In genomic region chrX:70132244-70132643, GRCh38 we compare ENCODE assay signal across 12 cellular contexts. TPM values are rescaled to one million over a fixed set of nuclear protein-coding genes. Genes with fewer than 3 reads are reported as not detected.
DNase-seq lines count a peak whose midpoint lies in the region; ATAC-seq and TF ChIP-seq lines count a peak whose summit lies in the region.
"Had no signal": no experiment of that assay in that cellular context is flagged by ENCODE, and none has a peak within 500 bp of the region (broad histone marks: within the 10 kb centered on the region; RNA-seq: fewer than 3 reads in every experiment).

No MANE protein-coding gene starts in this region.

- no peak overlapping the region for H3K27ac ChIP-seq in CD4-positive, alpha-beta memory T cell (ENCODE audit: low read depth, low read length)
- peak overlapping the region; percentile 94; the same call in 1 of the 2 replicates for H3K27ac ChIP-seq in HCT116 (ENCODE audit: low read depth, low read length)
- no peak overlapping the region for H3K27ac ChIP-seq in SJCRH30
- H3K27ac ChIP-seq in foreskin keratinocyte = no peak overlapping the region

- RAD21 ChIA-PET in HCT116 (lab: Charles Lee; ENCODE audit: low non-redundant PET in 1 of 2, low total read pairs in 2 of 2, uncharacterized antibody in 2 of 2, unreplicated experiment in 2 of 2) = no interaction called here

- H3K4me1 Mint-ChIP-seq in CD4-positive, alpha-beta memory T cell = peaks cover 16 to 35% (median 22%) of the 10 kb centered on the region in 4 donors

- no peak; a peak in 1 of 6 replicates for TF ChIP-seq CTCF in HCT116 (IDR thresholded peaks at IDR 0.05 in 2 of 3, conservative IDR thresholded peaks at IDR 0.05 in 1 of 3; ENCODE audit: borderline replicate concordance in 1 of 3, insufficient read depth in 1 of 3, low read depth in 2 of 3, low read length in 2 of 3)
- TF ChIP-seq CTCF in foreskin keratinocyte (conservative IDR thresholded peaks at IDR 0.05) = peak; percentile 44

- ATAC-seq in HCT116 (no peak), foreskin keratinocyte (no peak), HG02678 (IDR thresholded peaks at IDR 0.05; ENCODE audit: unreplicated experiment) (no peak)

- POLR2A ChIA-PET in CD4-positive, alpha-beta memory T cell (lab: Charles Lee; ENCODE audit: partially characterized antibody) = interaction anchor here (1.9 to 2.6 kb wide), 2 partner anchors 302 to 624 kb away, joined by 8 to 16 read pairs; no protein-coding TSS in a partner anchor
- POLR2A ChIA-PET in HCT116 (lab: Charles Lee) = interaction anchor here (1.5 kb wide), 1 partner anchor 34 kb away, joined by 3 read pairs; no protein-coding TSS in a partner anchor

- peak overlapping the region; percentile 5 to 79 (median 39) for H3K27ac Mint-ChIP-seq in CD4-positive, alpha-beta memory T cell

- peaks cover 3% of the 10 kb centered on the region for H3K36me3 ChIP-seq in CD4-positive, alpha-beta memory T cell (ENCODE audit: insufficient read depth, low read length)
- H3K36me3 ChIP-seq in HCT116 (ENCODE audit: control insufficient read depth in 1 of 2, insufficient read depth in 2 of 2, low read length in 2 of 2) (peaks cover 2 to 17% of the 10 kb centered on the region in 2 experiments; a peak in 1 of 4 replicates), SJCRH30 (peaks cover 11% of the 10 kb centered on the region; the same call in 1 of the 2 replicates)

- peak overlapping the region; percentile 84 for H3K4me2 ChIP-seq in HCT116 (ENCODE audit: low read length)

- no peak for TF ChIP-seq POLR2A in HCT116 (IDR thresholded peaks at IDR 0.05; ENCODE audit: borderline replicate concordance, extremely low read depth, insufficient read depth, insufficient read length)

- BruUV-seq in HCT116 (replicated peaks; lab: Mats Ljungman, UMichigan) = no TSS peak

- intact Hi-C loops in CD4-positive, alpha-beta memory T cell (cut with micrococcal nuclease) = loop anchor here (1.0 to 10.0 kb wide), 4 partner anchors 320 to 1627 kb away; partner anchors contain the start of gene PJA1
- intact Hi-C loops in HCT116 (cut with micrococcal nuclease) = loop anchor here (2.0 to 5.0 kb wide), 2 partner anchors 131 to 160 kb away; partner anchors contain the start of gene KIF4A

- no peaks in the 10 kb centered on the region for H3K9me3 ChIP-seq in CD4-positive, alpha-beta memory T cell (ENCODE audit: control insufficient read depth in 1 of 2, low read length in 2 of 2)
- H3K9me3 ChIP-seq in HCT116 (ENCODE audit: control insufficient read depth in 1 of 2, insufficient read depth in 1 of 2, low read depth in 1 of 2, low read length in 2 of 2) (no peaks in the 10 kb centered on the region), SJCRH30 (replicated peaks) (no peaks in the 10 kb centered on the region)

- peaks cover 0 to 25% of the 10 kb centered on the region in 2 donors for H3K36me3 Mint-ChIP-seq in CD4-positive, alpha-beta memory T cell
- H3K36me3 Mint-ChIP-seq: naive B cell had no signal

- H3K4me3 ChIP-seq in CD4-positive, alpha-beta memory T cell (ENCODE audit: low read length in 2 of 2) = no peak overlapping the region
- peak overlapping the region; percentile 85 to 93; a peak in 2 of 4 replicates for H3K4me3 ChIP-seq in HCT116 (replicated peaks in 1 of 2; ENCODE audit: low read depth in 1 of 2, low read length in 2 of 2)
- peak overlapping the region; percentile 75 for H3K4me3 ChIP-seq in SJCRH30

- peaks cover 27% of the 10 kb centered on the region for H3K79me2 ChIP-seq in HCT116 (ENCODE audit: insufficient read depth, low read length)

- H2AFZ ChIP-seq in HCT116 (ENCODE audit: low read depth, low read length, poor library complexity, severe bottlenecking) = peak overlapping the region; percentile 78

- TF ChIP-seq RAD21 in HCT116 (IDR thresholded peaks at IDR 0.05; ENCODE audit: low read depth) = peak; percentile 40; the same call in 1 of the 2 replicates

- no peaks in the 10 kb centered on the region for H3K27me3 Mint-ChIP-seq in CD4-positive, alpha-beta memory T cell
- H3K27me3 Mint-ChIP-seq: naive B cell had no signal

- peak overlapping the region in 7 of 8 donors; percentile 6 to 53 (median 35) for H3K4me3 Mint-ChIP-seq in CD4-positive, alpha-beta memory T cell

- H3K9ac ChIP-seq in HCT116 (ENCODE audit: low read length) = no peak overlapping the region

- no peaks in the 10 kb centered on the region for H3K9me3 Mint-ChIP-seq in CD4-positive, alpha-beta memory T cell

- CTCF ChIA-PET in CD4-positive, alpha-beta memory T cell (lab: Charles Lee; ENCODE audit: partially characterized antibody) = interaction anchor here (1.6 to 2.2 kb wide), 3 partner anchors 10 to 303 kb away, joined by 5 to 9 read pairs (median 7); no protein-coding TSS in a partner anchor
- CTCF ChIA-PET in HCT116 (lab: Charles Lee) = interaction anchor here (1.2 to 2.1 kb wide), 6 partner anchors 16 to 708 kb away, joined by 4 to 20 read pairs (median 9); partner anchors contain the start of genes KIF4A, P2RY4 and PDZD11

- H3K27me3 ChIP-seq in CD4-positive, alpha-beta memory T cell (ENCODE audit: insufficient read depth, low read length) = no peaks in the 10 kb centered on the region
- H3K27me3 ChIP-seq in HCT116 (ENCODE audit: insufficient read depth, low read length) (no peaks in the 10 kb centered on the region), SJCRH30 (no peaks in the 10 kb centered on the region), foreskin keratinocyte (no peaks in the 10 kb centered on the region)

- H3K9me2 ChIP-seq in HCT116 (ENCODE audit: insufficient read depth) = no peaks in the 10 kb centered on the region

- no peak for DNase-seq in CD4-positive, alpha-beta memory T cell
- no peak for DNase-seq in HCT116 (ENCODE audit: low read depth, low spot score)
- DNase-seq in SJCRH30 = no peak
- peak; percentile 2 to 14 for DNase-seq in foreskin keratinocyte
- no peak for DNase-seq in T1000 (lab: John Stamatoyannopoulos, UW)
- no peak for DNase-seq in UCSD-AML1 (lab: John Stamatoyannopoulos, UW; ENCODE audit: unreplicated experiment)
- no peak for DNase-seq in activated CD4-positive, alpha-beta T cell treated with anti-CD3 and anti-CD28 coated beads, Interleukin-2, amount 50 U/mL, for 4 hours
- DNase-seq: naive B cell had no signal

- no peaks in the 10 kb centered on the region for H4K20me1 ChIP-seq in HCT116 (ENCODE audit: insufficient read depth)

- H3K4me1 ChIP-seq in CD4-positive, alpha-beta memory T cell (ENCODE audit: insufficient read depth, low read length) = peaks cover 35% of the 10 kb centered on the region
- H3K4me1 ChIP-seq in HCT116 (ENCODE audit: control insufficient read depth in 1 of 2, insufficient read depth in 2 of 2, low read length in 2 of 2) (peaks cover 12 to 35% of the 10 kb centered on the region in 2 experiments; a peak in 3 of 4 replicates), SJCRH30 (peaks cover 5% of the 10 kb centered on the region; the same call in 1 of the 2 replicates), foreskin keratinocyte (peaks cover 7% of the 10 kb centered on the region)

TF ChIP-seq in HCT116, 20 proteins besides CTCF, POLR2A, EP300 and RAD21 (continues in another document):
- TF ChIP-seq FOSL1 (IDR thresholded peaks at IDR 0.05; ENCODE audit: low read depth) (no peak), SRF (IDR thresholded peaks at IDR 0.05; ENCODE audit: low read depth) (no peak), SP1 (IDR thresholded peaks at IDR 0.05; ENCODE audit: low read depth) (no peak), SIN3A (IDR thresholded peaks at IDR 0.05; ENCODE audit: low read depth) (no peak), EZH2phosphoT487 (IDR thresholded peaks at IDR 0.05; ENCODE audit: borderline replicate concordance) (no peak), REST (IDR thresholded peaks at IDR 0.05; ENCODE audit: low read depth) (no peak), YY1 (IDR thresholded peaks at IDR 0.05; ENCODE audit: extremely low read depth, insufficient replicate concordance, low read depth, low read length) (no peak), MAX (IDR thresholded peaks at IDR 0.05) (no peak), ZFX (IDR thresholded peaks at IDR 0.05) (no peak), JUND (IDR thresholded peaks at IDR 0.05) (no peak)

RNA-seq across cellular contexts. Expression of gene IGBP1, which starts 1.0 kb away (rescaled TPM):
- 10 to 100 TPM; 60.8 to 66.2 TPM for total RNA-seq in CD4-positive, alpha-beta memory T cell
- polyA plus RNA-seq in CD4-positive, alpha-beta memory T cell = 10 to 100 TPM; 56.3 to 60.7 TPM
- 50.7 TPM for total RNA-seq in HCT116 (2021; ENCODE audit: unreplicated experiment)
- 54.9 and 60.2 TPM in 2 replicates for polyA plus RNA-seq in HCT116 (2012)
- 62.1 and 66.4 TPM in 2 replicates for total RNA-seq in SJCRH30 (2014; rRNA removed; shearing (Covaris generic))
- 36.0 and 39.2 TPM in 2 replicates for total RNA-seq in foreskin keratinocyte
- polyA plus RNA-seq in foreskin keratinocyte = 37.2 and 38.5 TPM in 2 replicates

RNA-seq across cellular contexts. Expression of gene DGAT2L6, which starts 45.0 kb away (rescaled TPM):
- not detected for total RNA-seq in CD4-positive, alpha-beta memory T cell
- not detected for polyA plus RNA-seq in CD4-positive, alpha-beta memory T cell
- total RNA-seq in HCT116 (2021; ENCODE audit: unreplicated experiment) (not detected), foreskin keratinocyte (not detected in 2 replicates)
- not detected in 2 replicates for polyA plus RNA-seq in HCT116 (2012)
- total RNA-seq in SJCRH30 (2014; rRNA removed; shearing (Covaris generic)) = not detected in 2 replicates
- not detected in 2 replicates for polyA plus RNA-seq in foreskin keratinocyte
- total RNA-seq: astrocyte; H1; T-helper 1 cell treated with Interleukin-12 subunit alpha and Interleukin-12 subunit beta and Interleukin-4 antibody, amounts not matched to agents 30 ng/mL and 1 ng/mL, for 36 hours had no signal
- polyA plus RNA-seq: H1 had no signal

Comparison
In these comparisons a context has a peak if more than half of its experiments do, and no peak if none do; other contexts are left out.
1. DNase-seq: peak in foreskin keratinocyte (2 of 2); none in CD4-positive, alpha-beta memory T cell (0 of 5), HCT116 (single experiment), SJCRH30 (0 of 2), T1000 (single experiment), UCSD-AML1 (single experiment) and activated CD4-positive, alpha-beta T cell treated with anti-CD3 and anti-CD28 coated beads, Interleukin-2, amount 50 U/mL, for 4 hours (0 of 2).
2. H3K4me3 ChIP-seq: peak in HCT116 (2 of 2) and SJCRH30 (single experiment); none in CD4-positive, alpha-beta memory T cell (0 of 2).